Comparison of ENCODE assay signal across 27 cellular contexts in genomic region chr12:110658882-110659281, GRCh38.
A peak's percentile ranks its signal among the peaks of the same experiment; 100 is the strongest.
DNase-seq lines count a peak whose midpoint lies in the region; ATAC-seq lines count a peak whose summit lies in the region.
"Had no signal": no experiment of that assay in that cellular context is flagged by ENCODE, and none has a peak within 500 bp of the region (broad histone marks: within the 10 kb centered on the region; RNA-seq: fewer than 3 reads in every experiment).

No MANE protein-coding gene starts in this region.

- H3K27ac ChIP-seq in BLaER1: peak overlapping the region; percentile 89
- H3K27ac ChIP-seq in layer of hippocampus (ENCODE audit: low read depth, low read length): peak overlapping the region; percentile 85
- H3K27ac ChIP-seq: C4-2B, epithelial cell of prostate, hepatocyte, left ventricle myocardium inferior, neural progenitor cell, right lobe of liver, SJCRH30, upper lobe of right lung had no signal

- H3K27me3 ChIP-seq in BLaER1 (no peaks in the 10 kb centered on the region), layer of hippocampus (ENCODE audit: control insufficient read depth, insufficient read depth, low read length) (no peaks in the 10 kb centered on the region)
- H3K27me3 ChIP-seq: hepatocyte, neural progenitor cell, right lobe of liver, SJCRH30, upper lobe of right lung had no signal

- H3K4me1 Mint-ChIP-seq in activated naive CD8-positive, alpha-beta T cell treated with anti-CD3 and anti-CD28 coated beads, Interleukin-2, amount 50 U/mL, for 24 hours: peaks cover 60% of the 10 kb centered on the region
- H3K4me1 Mint-ChIP-seq: activated T-helper 17 cell treated with anti-CD3 and anti-CD28 coated beads, Interleukin-2, amount 50 U/mL, for 72 hours had no signal

- H3K36me3 Mint-ChIP-seq in activated naive CD8-positive, alpha-beta T cell treated with anti-CD3 and anti-CD28 coated beads, Interleukin-2, amount 50 U/mL, for 24 hours (ENCODE audit: low read depth): peaks cover 48% of the 10 kb centered on the region

- no peaks in the 10 kb centered on the region for H3K27me3 Mint-ChIP-seq in activated naive CD8-positive, alpha-beta T cell treated with anti-CD3 and anti-CD28 coated beads, Interleukin-2, amount 50 U/mL, for 24 hours
- H3K27me3 Mint-ChIP-seq: activated T-helper 17 cell treated with anti-CD3 and anti-CD28 coated beads, Interleukin-2, amount 50 U/mL, for 72 hours had no signal

- H4K20me1 ChIP-seq in BLaER1: no peaks in the 10 kb centered on the region

- H3K9ac ChIP-seq in BLaER1: peak overlapping the region; percentile 61; the same call in 1 of the 2 replicates
- H3K9ac ChIP-seq: neural progenitor cell had no signal

- peak; percentile 80 for DNase-seq in NCI-H2227 (lab: John Stamatoyannopoulos, UW; ENCODE audit: unreplicated experiment)
- DNase-seq in activated naive CD8-positive, alpha-beta T cell treated with anti-CD3 and anti-CD28 coated beads, Interleukin-2, amount 50 U/mL, for 24 hours: no peak
- DNase-seq in DMS 273 (lab: John Stamatoyannopoulos, UW; ENCODE audit: unreplicated experiment): no peak
- DNase-seq in NCI-H510A treated with DMSO at 0.1 percent for 48 hours (lab: John Stamatoyannopoulos, UW): no peak
- DNase-seq: activated CD4-positive, alpha-beta T cell treated with anti-CD3 and anti-CD28 coated beads, Interleukin-2, amount 50 U/mL, for 1 hour; activated CD8-positive, alpha-beta memory T cell treated with anti-CD3 and anti-CD28 coated beads, Interleukin-2, amount 50 U/mL, for 4 hours; Calu3; cortex of kidney; HCEC 1CT; KBM-7; left ventricle myocardium inferior; NCI-H146; NCI-H2171 treated with DMSO at 0.1 percent for 48 hours; NCI-H82; right lobe of liver; upper lobe of right lung had no signal

- peaks cover 4% of the 10 kb centered on the region for H3K9me3 ChIP-seq in BLaER1
- H3K9me3 ChIP-seq: right lobe of liver, SJCRH30, upper lobe of right lung had no signal

- peak overlapping the region; percentile 88 for H3K4me2 ChIP-seq in BLaER1
- H3K4me2 ChIP-seq: hepatocyte, neural progenitor cell had no signal

- no peaks in the 10 kb centered on the region for H3K9me3 Mint-ChIP-seq in activated naive CD8-positive, alpha-beta T cell treated with anti-CD3 and anti-CD28 coated beads, Interleukin-2, amount 50 U/mL, for 24 hours
- H3K9me3 Mint-ChIP-seq: activated T-helper 17 cell treated with anti-CD3 and anti-CD28 coated beads, Interleukin-2, amount 50 U/mL, for 72 hours; neural progenitor cell had no signal

- no peak overlapping the region for H3K4me3 ChIP-seq in BLaER1
- H3K4me3 ChIP-seq: hepatocyte, left ventricle myocardium inferior, neural progenitor cell, right lobe of liver, SJCRH30, upper lobe of right lung had no signal

- peaks cover 37% of the 10 kb centered on the region for H3K36me3 ChIP-seq in BLaER1
- H3K36me3 ChIP-seq: neural progenitor cell, right lobe of liver, SJCRH30 had no signal

- no peak for ATAC-seq in activated naive CD8-positive, alpha-beta T cell treated with anti-CD3 and anti-CD28 coated beads, Interleukin-2, amount 50 U/mL, for 24 hours
- ATAC-seq in HG03196 (IDR thresholded peaks at IDR 0.05; ENCODE audit: unreplicated experiment): no peak
- ATAC-seq in HG03442 (IDR thresholded peaks at IDR 0.05; ENCODE audit: unreplicated experiment): no peak
- ATAC-seq: activated T-helper 17 cell treated with anti-CD3 and anti-CD28 coated beads, Interleukin-2, amount 50 U/mL, for 72 hours; right lobe of liver; upper lobe of right lung had no signal

- H3K27ac Mint-ChIP-seq in activated naive CD8-positive, alpha-beta T cell treated with anti-CD3 and anti-CD28 coated beads, Interleukin-2, amount 50 U/mL, for 24 hours: no peak overlapping the region
- H3K27ac Mint-ChIP-seq: activated T-helper 17 cell treated with anti-CD3 and anti-CD28 coated beads, Interleukin-2, amount 50 U/mL, for 72 hours; T-helper 1 cell treated with Interleukin-12 subunit alpha and Interleukin-12 subunit beta and Interleukin-4 antibody, amounts not matched to agents 30 μg/mL and 1 μg/mL, for 36 hours had no signal

- H3K4me3 Mint-ChIP-seq in activated naive CD8-positive, alpha-beta T cell treated with anti-CD3 and anti-CD28 coated beads, Interleukin-2, amount 50 U/mL, for 24 hours: peak overlapping the region; percentile 91
- H3K4me3 Mint-ChIP-seq: activated T-helper 17 cell treated with anti-CD3 and anti-CD28 coated beads, Interleukin-2, amount 50 U/mL, for 72 hours; neural progenitor cell; T-helper 1 cell treated with Interleukin-12 subunit alpha and Interleukin-12 subunit beta and Interleukin-4 antibody, amounts not matched to agents 30 μg/mL and 1 μg/mL, for 36 hours had no signal

- peaks cover 76% of the 10 kb centered on the region for H3K4me1 ChIP-seq in BLaER1
- H3K4me1 ChIP-seq: neural progenitor cell, right lobe of liver, upper lobe of right lung had no signal
